Comparison of ENCODE assay signal across 8 cellular contexts in genomic region chr12:125183187-125184067, GRCh38. TPM values are rescaled to one million over a fixed set of nuclear protein-coding genes. Genes with fewer than 3 reads are reported as not detected.
DNase-seq lines count a peak whose midpoint lies in the region; ATAC-seq and TF ChIP-seq lines count a peak whose summit lies in the region.

No MANE protein-coding gene starts in this region.

- peak; percentile 92 to 98 for TF ChIP-seq RAD21 in liver (IDR thresholded peaks at IDR 0.05)

- no peak overlapping the region for H3K9ac ChIP-seq in liver (ENCODE audit: low read depth in 1 of 2, low read length in 2 of 2)

- 5% methylated on average over 27 of the region's 27 CpGs for WGBS in liver

- H3K4me1 ChIP-seq in A673 (ENCODE audit: insufficient read depth, low read length, poor library complexity, severe bottlenecking) (peaks cover 31% of the 10 kb centered on the region), liver (ENCODE audit: control insufficient read depth in 4 of 4, insufficient read depth in 4 of 4, low read length in 3 of 4) (peaks cover 3 to 26% (median 8%) of the 10 kb centered on the region in 4 donors)

- no peaks in the 10 kb centered on the region for H3K36me3 Mint-ChIP-seq in chondrocyte (ENCODE audit: low read depth)

- H3K4me1 Mint-ChIP-seq in chondrocyte (ENCODE audit: low read depth), result peaks cover 20% of the 10 kb centered on the region

- H3K9me3 Mint-ChIP-seq in chondrocyte (ENCODE audit: low read depth), result no peaks in the 10 kb centered on the region

- H3K27me3 ChIP-seq in A673 (replicated peaks; ENCODE audit: insufficient read depth, low read depth, low read length, poor library complexity) (peaks cover 27% of the 10 kb centered on the region), liver (ENCODE audit: control insufficient read depth in 4 of 4, insufficient read depth in 4 of 4, low read length in 3 of 4) (peaks cover 3 to 7% (median 5%) of the 10 kb centered on the region in 4 donors)

- intact Hi-C loops in A673 (cut with micrococcal nuclease; ENCODE audit: unreplicated experiment), result loop anchor here (1.0 to 10.0 kb wide), 4 partner anchors 220 to 881 kb away; no protein-coding TSS in a partner anchor

- POLR2A ChIA-PET in A673 (lab: Charles Lee; ENCODE audit: low non-redundant PET), result no interaction called here

- no TSS peak for BruUV-seq in A673 (replicated peaks; lab: Mats Ljungman, UMichigan)

- CTCF ChIA-PET in A673 (lab: Charles Lee), result interaction anchor here (0.7 to 0.8 kb wide), 2 partner anchors 217 to 219 kb away, joined by 3 to 7 read pairs; no protein-coding TSS in a partner anchor

- peaks cover 43% of the 10 kb centered on the region for H3K27me3 Mint-ChIP-seq in chondrocyte (ENCODE audit: low read depth)

- H3K27ac ChIP-seq in A673 (ENCODE audit: low read depth, low read length, poor library complexity, severe bottlenecking) (no peak overlapping the region), liver (ENCODE audit: low read depth in 1 of 2, low read length in 2 of 2) (no peak overlapping the region)

- DNase-seq in A673 (ENCODE audit: low spot score) (peak; percentile 89), NCI-H2171 (lab: John Stamatoyannopoulos, UW) (peak; percentile 44), chondrocyte (ENCODE audit: low spot score) (peak; percentile 96)
- peak; percentile 88 for DNase-seq in activated CD4-positive, CD25-positive, alpha-beta regulatory T cell treated with anti-CD3 and anti-CD28 coated beads, Interleukin-2, amount 50 U/mL, for 72 hours
- peak; percentile 8 to 79 (median 54) for DNase-seq in stimulated activated CD4-positive, alpha-beta T cell treated with anti-CD3 and anti-CD28 coated beads, TNF-alpha, amount 100 ng/mL, for 1 hour (ENCODE audit: low read depth in 3 of 3, low spot score in 1 of 3)

- H3K4me3 Mint-ChIP-seq in chondrocyte (ENCODE audit: unreplicated experiment), result peak overlapping the region; percentile 49

- ATAC-seq in GM18499 (IDR thresholded peaks at IDR 0.05; ENCODE audit: insufficient read depth, unreplicated experiment), result peak; percentile 60
- peak; percentile 57 for ATAC-seq in HG02970 (IDR thresholded peaks at IDR 0.05; ENCODE audit: low FRiP score, unreplicated experiment)

- H3K27ac Mint-ChIP-seq in chondrocyte (ENCODE audit: unreplicated experiment), result no peak overlapping the region

- H3K9me3 ChIP-seq in A673 (ENCODE audit: low read depth, low read length, poor library complexity, severe bottlenecking) (no peaks in the 10 kb centered on the region), liver (ENCODE audit: control insufficient read depth in 4 of 4, low read length in 3 of 4) (no peaks in the 10 kb centered on the region)

- TF ChIP-seq CTCF in A673 (conservative IDR thresholded peaks at IDR 0.05; ENCODE audit: low read depth, low read length) (peak; percentile 99), chondrocyte (IDR thresholded peaks at IDR 0.05) (peak; percentile 99), liver (IDR thresholded peaks at IDR 0.05; ENCODE audit: low read depth, low read length, missing input control) (peak; percentile 97)

- H3K36me3 ChIP-seq in A673 (ENCODE audit: insufficient read depth, low read length, poor library complexity, severe bottlenecking) (no peaks in the 10 kb centered on the region), liver (ENCODE audit: control insufficient read depth in 4 of 4, insufficient read depth in 3 of 4, low read depth in 1 of 4, low read length in 3 of 4) (no peaks in the 10 kb centered on the region)

- H3K4me3 ChIP-seq in A673 (ENCODE audit: low read depth, low read length, poor library complexity, severe bottlenecking) (no peak overlapping the region), liver (ENCODE audit: low read depth in 1 of 3, low read length in 3 of 3) (no peak overlapping the region)

TF ChIP-seq in liver, 16 proteins besides CTCF, POLR2A, EP300 and RAD21:
- TF ChIP-seq YY1 (IDR thresholded peaks at IDR 0.05) (no peak), MAX (IDR thresholded peaks at IDR 0.05) (no peak), REST (IDR thresholded peaks at IDR 0.05) (no peak), TAF1 (conservative IDR thresholded peaks at IDR 0.05) (no peak), NR2F2 (IDR thresholded peaks at IDR 0.05) (no peak), GABPA (IDR thresholded peaks at IDR 0.05 in 1 of 2, conservative IDR thresholded peaks at IDR 0.05 in 1 of 2) (no peak), FOXA2 (IDR thresholded peaks at IDR 0.05) (no peak), SP1 (IDR thresholded peaks at IDR 0.05) (no peak), RXRA (IDR thresholded peaks at IDR 0.05) (no peak)

RNA-seq across cellular contexts. Expression of gene TMEM132B, which starts 2.8 kb away (rescaled TPM):
- 13.3 and 17.5 TPM in 2 replicates for total RNA-seq in A673 (2021)
- total RNA-seq in chondrocyte, result 3.2 to 4.2 TPM (median 3.6 TPM) in 3 replicates
- under 1 TPM; 0.14 to 0.25 TPM for total RNA-seq in liver
- under 1 TPM; 0.03 to 0.07 TPM for polyA plus RNA-seq in liver

Comparison
In these comparisons a context has a peak if more than half of its experiments do, and no peak if none do; other contexts are left out.
1. DNase-seq: peak in every context shown above with its lines; median percentile 96 in chondrocyte; 89 in A673; 88 in activated CD4-positive, CD25-positive, alpha-beta regulatory T cell treated with anti-CD3 and anti-CD28 coated beads, Interleukin-2, amount 50 U/mL, for 72 hours; 54 in stimulated activated CD4-positive, alpha-beta T cell treated with anti-CD3 and anti-CD28 coated beads, TNF-alpha, amount 100 ng/mL, for 1 hour; 44 in NCI-H2171.